In the genomic region with DNA sequence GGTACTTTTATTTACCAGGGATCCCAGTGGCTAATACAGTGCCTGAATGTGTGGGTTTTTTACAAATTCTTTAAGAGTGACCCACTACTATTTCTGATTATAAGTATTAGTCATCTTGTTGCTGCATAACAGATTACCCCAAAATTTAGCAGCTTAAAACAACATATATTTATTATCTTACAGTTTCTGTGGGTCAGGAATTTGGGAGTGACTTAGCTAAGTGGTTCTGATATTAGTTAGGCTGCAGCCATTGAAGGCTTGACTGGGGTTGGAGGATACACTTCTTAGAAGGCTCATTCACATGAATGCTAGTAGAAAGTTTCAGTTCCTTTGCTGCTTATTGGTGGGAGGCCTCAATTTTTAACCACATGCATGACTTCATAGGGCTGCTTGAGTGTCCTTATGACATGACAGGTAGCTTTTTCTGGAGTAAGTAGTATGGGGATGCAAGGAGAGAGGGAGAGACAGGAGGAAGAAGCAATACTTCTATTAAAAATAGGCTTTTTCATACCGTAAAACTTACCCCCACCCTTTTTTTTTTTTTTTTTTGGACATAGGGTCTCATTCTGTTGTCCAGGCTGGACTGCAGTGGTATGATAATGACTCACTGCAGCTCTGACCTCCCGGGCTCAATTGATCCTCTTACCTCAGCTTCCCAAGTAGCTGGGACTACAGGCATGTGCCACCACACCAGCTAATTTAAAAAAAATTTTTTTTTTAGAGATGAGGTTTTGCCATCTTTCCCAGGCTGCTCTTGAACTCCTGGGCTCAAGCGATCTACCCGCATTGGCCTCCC, we compare ENCODE assay signal across 12 cellular contexts. TPM values are rescaled to one million over a fixed set of nuclear protein-coding genes. Genes with fewer than 3 reads are reported as not detected.
A peak's percentile ranks its signal among the peaks of the same experiment; 100 is the strongest.
DNase-seq lines count a peak whose midpoint lies in the region; ATAC-seq, FAIRE-seq and TF ChIP-seq lines count a peak whose summit lies in the region.
"Had no signal": no experiment of that assay in that cellular context is flagged by ENCODE, and none has a peak within 500 bp of the region (broad histone marks: within the 10 kb centered on the region; RNA-seq: fewer than 3 reads in every experiment).

No MANE protein-coding gene starts in this region.

- H3K4me1 Mint-ChIP-seq in activated naive CD8-positive, alpha-beta T cell treated with anti-CD3 and anti-CD28 coated beads, Interleukin-2, amount 50 U/mL, for 24 hours, result no peaks in the 10 kb centered on the region
- H3K4me1 Mint-ChIP-seq in osteocyte (ENCODE audit: unreplicated experiment), result peaks cover 4% of the 10 kb centered on the region
- H3K4me1 Mint-ChIP-seq: brain had no signal

- peak; percentile 100 for ATAC-seq in GM21390 (IDR thresholded peaks at IDR 0.05; ENCODE audit: unreplicated experiment)
- ATAC-seq in HG03196 (IDR thresholded peaks at IDR 0.05; ENCODE audit: unreplicated experiment), result peak; percentile 98
- peak; percentile 59 for ATAC-seq in activated naive CD8-positive, alpha-beta T cell treated with anti-CD3 and anti-CD28 coated beads, Interleukin-2, amount 50 U/mL, for 24 hours

- no peaks in the 10 kb centered on the region for H3K36me3 Mint-ChIP-seq in activated naive CD8-positive, alpha-beta T cell treated with anti-CD3 and anti-CD28 coated beads, Interleukin-2, amount 50 U/mL, for 24 hours (ENCODE audit: low read depth)
- no peaks in the 10 kb centered on the region for H3K36me3 Mint-ChIP-seq in osteocyte (ENCODE audit: unreplicated experiment)

- no peak overlapping the region for H3K4me3 Mint-ChIP-seq in activated naive CD8-positive, alpha-beta T cell treated with anti-CD3 and anti-CD28 coated beads, Interleukin-2, amount 50 U/mL, for 24 hours
- no peak overlapping the region for H3K4me3 Mint-ChIP-seq in osteocyte (ENCODE audit: unreplicated experiment)
- H3K4me3 Mint-ChIP-seq: brain; T-helper 1 cell treated with Interleukin-12 subunit alpha and Interleukin-12 subunit beta and Interleukin-4 antibody, amounts not matched to agents 30 μg/mL and 1 μg/mL, for 36 hours had no signal

- in situ Hi-C loops in GM13976 (cut with MboI; ENCODE audit: low sequenced_read_pairs, unreplicated experiment), result loop anchor here (25.0 kb wide), 1 partner anchor 467 kb away; no protein-coding TSS in a partner anchor

- DNase-seq in GM13976 (ENCODE audit: low spot score) (peak; percentile 65), NCI-H1694 (lab: John Stamatoyannopoulos, UW) (no peak), urothelium cell line (ENCODE audit: low spot score) (no peak), SW 1271 (lab: John Stamatoyannopoulos, UW) (no peak), osteocyte (ENCODE audit: extremely low spot score, unreplicated experiment) (no peak)
- DNase-seq in activated naive CD8-positive, alpha-beta T cell treated with anti-CD3 and anti-CD28 coated beads, Interleukin-2, amount 50 U/mL, for 24 hours, result no peak
- DNase-seq: KG1 had no signal

- TF ChIP-seq CTCF in GM13976 (IDR thresholded peaks at IDR 0.05; ENCODE audit: borderline replicate concordance, control extremely low read depth, extremely low read depth, insufficient read depth, missing control alignments) (no peak), osteocyte (IDR thresholded peaks at IDR 0.05) (no peak)

- H3K9me3 Mint-ChIP-seq in activated naive CD8-positive, alpha-beta T cell treated with anti-CD3 and anti-CD28 coated beads, Interleukin-2, amount 50 U/mL, for 24 hours, result no peaks in the 10 kb centered on the region
- H3K9me3 Mint-ChIP-seq in osteocyte (ENCODE audit: unreplicated experiment), result peaks cover 9% of the 10 kb centered on the region
- H3K9me3 Mint-ChIP-seq: T-helper 1 cell treated with Interleukin-12 subunit alpha and Interleukin-12 subunit beta and Interleukin-4 antibody, amounts not matched to agents 30 μg/mL and 1 μg/mL, for 36 hours had no signal

- H3K27me3 Mint-ChIP-seq in activated naive CD8-positive, alpha-beta T cell treated with anti-CD3 and anti-CD28 coated beads, Interleukin-2, amount 50 U/mL, for 24 hours, result peaks cover 5% of the 10 kb centered on the region
- H3K27me3 Mint-ChIP-seq in osteocyte (ENCODE audit: unreplicated experiment), result no peaks in the 10 kb centered on the region

- FAIRE-seq in urothelium cell line (lab: Jason Lieb, UNC), result no peak
- FAIRE-seq: keratinocyte had no signal

- no peak overlapping the region for H3K27ac Mint-ChIP-seq in activated naive CD8-positive, alpha-beta T cell treated with anti-CD3 and anti-CD28 coated beads, Interleukin-2, amount 50 U/mL, for 24 hours
- no peak overlapping the region for H3K27ac Mint-ChIP-seq in osteocyte (ENCODE audit: unreplicated experiment)
- H3K27ac Mint-ChIP-seq: brain; T-helper 1 cell treated with Interleukin-12 subunit alpha and Interleukin-12 subunit beta and Interleukin-4 antibody, amounts not matched to agents 30 μg/mL and 1 μg/mL, for 36 hours had no signal

RNA-seq across cellular contexts. Expression of a gene that starts 13.3 kb away (rescaled TPM):
- total RNA-seq in osteocyte, result 43.2 and 44.2 TPM in 2 replicates
